In genomic region chr1:52288286-52288685, GRCh38 we compare ENCODE assay signal across 1 cellular context.
TF ChIP-seq lines count a peak whose summit lies in the region.

No MANE protein-coding gene starts in this region.

TF ChIP-seq in K562, 482 proteins besides CTCF, POLR2A, EP300 and RAD21 (continued from another document):
- no peak for TF ChIP-seq RNF219 (CRISPR knock-in tag; IDR thresholded peaks at IDR 0.05)
- no peak for TF ChIP-seq TBP (optimal IDR thresholded peaks at IDR 0.05; ENCODE audit: low read depth, low read length)
- no peak for TF ChIP-seq SMARCA4 (IDR thresholded peaks at IDR 0.05)
- TF ChIP-seq TSHZ1 (CRISPR knock-in tag; IDR thresholded peaks at IDR 0.05) = no peak
- peak; percentile 41 for TF ChIP-seq USF2 (CRISPR knock-in tag; IDR thresholded peaks at IDR 0.05)
- TF ChIP-seq U2AF1 (optimal IDR thresholded peaks at IDR 0.05; ENCODE audit: low read depth, low read length) = no peak
- no peak for TF ChIP-seq ZNF277 (CRISPR knock-in tag; IDR thresholded peaks at IDR 0.05; ENCODE audit: borderline replicate concordance)
TF ChIP-seq in K562: peak in this region for 13.
